In the genomic region with DNA sequence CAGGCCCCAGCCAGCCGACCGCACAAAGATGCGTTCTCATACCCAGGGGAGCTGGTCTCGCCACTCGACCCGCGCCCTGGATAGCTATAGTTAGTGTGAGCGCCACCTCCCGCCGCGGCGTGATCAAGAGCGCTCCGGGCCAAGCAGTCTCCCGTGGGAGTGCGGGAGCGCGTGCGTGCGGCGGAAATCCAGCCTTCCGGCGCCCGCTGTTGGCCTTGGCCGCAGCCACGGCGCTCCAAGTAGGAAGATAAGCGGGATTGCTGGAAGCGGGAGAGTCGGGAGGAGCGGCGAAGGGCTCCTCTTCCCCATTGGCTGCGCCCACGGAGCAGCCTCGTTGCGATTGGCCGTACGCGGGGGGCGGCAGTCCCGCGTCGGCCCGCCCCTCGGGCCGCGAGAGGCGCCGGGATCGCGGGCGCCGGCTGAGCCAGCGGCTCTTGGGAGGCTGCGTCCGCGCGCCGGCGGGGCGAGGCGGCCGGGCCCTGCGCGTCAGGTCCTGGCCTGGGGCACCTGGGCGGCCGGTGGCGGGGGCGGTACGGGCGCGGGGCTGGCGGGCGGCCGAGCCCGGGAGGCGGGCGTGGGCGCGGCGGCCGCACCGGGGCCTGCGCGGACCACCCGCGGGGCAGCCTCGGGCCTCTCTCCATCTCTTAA, we compare ENCODE assay signal across 9 cellular contexts. TPM values are rescaled to one million over a fixed set of nuclear protein-coding genes. Genes with fewer than 3 reads are reported as not detected.
DNase-seq lines count a peak whose midpoint lies in the region; ATAC-seq and TF ChIP-seq lines count a peak whose summit lies in the region.
"Not testable (repeated sequence)": the region's sequence is repeated elsewhere in the genome, so short reads cannot be mapped to it uniquely, and the experiment has no call there.
"Had no signal": no experiment of that assay in that cellular context is flagged by ENCODE, and none has a peak within 500 bp of the region (broad histone marks: within the 10 kb centered on the region; RNA-seq: fewer than 3 reads in every experiment).

No MANE protein-coding gene starts in this region.

- H2AFZ ChIP-seq in osteoblast (ENCODE audit: low read length): not testable (repeated sequence)

- H3K36me3 Mint-ChIP-seq in activated T-helper 2 cell treated with anti-CD3 and anti-CD28 coated beads, Interferon-gamma antibody, Interleukin-2, Interleukin-4, amounts not matched to agents 10 μg/mL and 5 μg/mL and 100 μg/mL, durations not matched to agents 14 hours and 24 hours and 36 hours (ENCODE audit: low read depth); immature natural killer cell: not testable (repeated sequence)

- not testable (repeated sequence) for H4K20me1 ChIP-seq in osteoblast (ENCODE audit: insufficient read depth, low read length)

- H3K27me3 ChIP-seq in osteoblast (ENCODE audit: insufficient read depth, low read length): not testable (repeated sequence)

- H3K4me1 ChIP-seq in osteoblast (ENCODE audit: insufficient read depth, low read length): not testable (repeated sequence)

- intact Hi-C loops in activated T-helper 2 cell treated with anti-CD3 and anti-CD28 coated beads, Interferon-gamma antibody, Interleukin-2, Interleukin-4, amounts not matched to agents 10 μg/mL and 5 μg/mL and 100 μg/mL, durations not matched to agents 14 hours and 24 hours and 36 hours (cut with micrococcal nuclease): not testable (repeated sequence)

- H3K9me3 Mint-ChIP-seq in activated T-helper 2 cell treated with anti-CD3 and anti-CD28 coated beads, Interferon-gamma antibody, Interleukin-2, Interleukin-4, amounts not matched to agents 10 μg/mL and 5 μg/mL and 100 μg/mL, durations not matched to agents 14 hours and 24 hours and 36 hours; immature natural killer cell: not testable (repeated sequence)

- not testable (repeated sequence) for H3K27ac ChIP-seq in osteoblast (ENCODE audit: low read depth, low read length)

- H3K27ac Mint-ChIP-seq in activated T-helper 2 cell treated with anti-CD3 and anti-CD28 coated beads, Interferon-gamma antibody, Interleukin-2, Interleukin-4, amounts not matched to agents 10 μg/mL and 5 μg/mL and 100 μg/mL, durations not matched to agents 14 hours and 24 hours and 36 hours: not testable (repeated sequence)
- peak overlapping the region in 1 of 6 donors; percentile 59 for H3K27ac Mint-ChIP-seq in immature natural killer cell

- TF ChIP-seq CTCF in osteoblast (IDR thresholded peaks at IDR 0.05; ENCODE audit: extremely low read depth, low read depth, low read length): not testable (repeated sequence)

- H3K4me3 ChIP-seq in osteoblast (ENCODE audit: insufficient read depth, low read length): peak overlapping the region; percentile 62

- ATAC-seq in HG02678 (IDR thresholded peaks at IDR 0.05; ENCODE audit: unreplicated experiment): peak; percentile 64

- peak; percentile 37 for DNase-seq in Ammon's horn (ENCODE audit: low spot score)
- DNase-seq in T follicular helper cell (ENCODE audit: low read depth): peak; percentile 18
- peak; percentile 21 for DNase-seq in activated T-helper 2 cell treated with anti-CD3 and anti-CD28 coated beads, Interferon-gamma antibody, Interleukin-2, Interleukin-4, amounts not matched to agents 10 μg/mL and 5 μg/mL and 100 μg/mL, durations not matched to agents 14 hours and 24 hours and 36 hours (ENCODE audit: low spot score)
- peak; percentile 7 to 67 for DNase-seq in dermis microvascular lymphatic vessel endothelial cell (ENCODE audit: low read depth in 2 of 2)
- peak; percentile 41 to 59 (median 52) for DNase-seq in immature natural killer cell
- DNase-seq in osteoblast (ENCODE audit: insufficient read length, low spot score, missing footprints): not testable (repeated sequence)
- peak; percentile 0 for DNase-seq in stimulated activated CD8-positive, alpha-beta memory T cell treated with anti-CD3 and anti-CD28 coated beads, Interleukin-12 subunit alpha, Interleukin-12 subunit beta, amount 100 ng/mL, for 1 hour (ENCODE audit: low read depth)

- H3K4me1 Mint-ChIP-seq in activated T-helper 2 cell treated with anti-CD3 and anti-CD28 coated beads, Interferon-gamma antibody, Interleukin-2, Interleukin-4, amounts not matched to agents 10 μg/mL and 5 μg/mL and 100 μg/mL, durations not matched to agents 14 hours and 24 hours and 36 hours (ENCODE audit: low read depth); immature natural killer cell: not testable (repeated sequence)

- H3K4me3 Mint-ChIP-seq in activated T-helper 2 cell treated with anti-CD3 and anti-CD28 coated beads, Interferon-gamma antibody, Interleukin-2, Interleukin-4, amounts not matched to agents 10 μg/mL and 5 μg/mL and 100 μg/mL, durations not matched to agents 14 hours and 24 hours and 36 hours (ENCODE audit: low read depth): not testable (repeated sequence)
- peak overlapping the region; percentile 64 to 84 (median 80) for H3K4me3 Mint-ChIP-seq in immature natural killer cell

- H3K36me3 ChIP-seq in osteoblast (ENCODE audit: insufficient read depth, low read length): not testable (repeated sequence)

- H3K79me2 ChIP-seq in osteoblast (ENCODE audit: insufficient read depth, low read length): not testable (repeated sequence)

- not testable (repeated sequence) for H3K4me2 ChIP-seq in osteoblast (ENCODE audit: insufficient read depth, low read length)

- not testable (repeated sequence) for H3K9me3 ChIP-seq in osteoblast (ENCODE audit: low read depth, low read length)

- not testable (repeated sequence) for H3K27me3 Mint-ChIP-seq in activated T-helper 2 cell treated with anti-CD3 and anti-CD28 coated beads, Interferon-gamma antibody, Interleukin-2, Interleukin-4, amounts not matched to agents 10 μg/mL and 5 μg/mL and 100 μg/mL, durations not matched to agents 14 hours and 24 hours and 36 hours (ENCODE audit: low read depth); immature natural killer cell (ENCODE audit: low read depth in 3 of 3)

RNA-seq across cellular contexts. Expression of gene GOLGA6L22, which starts 35.9 kb away (rescaled TPM):
- total RNA-seq in activated T-helper 2 cell treated with anti-CD3 and anti-CD28 coated beads, Interferon-gamma antibody, Interleukin-2, Interleukin-4, amounts not matched to agents 10 μg/mL and 5 μg/mL and 100 μg/mL, durations not matched to agents 14 hours and 24 hours and 36 hours: not detected in 2 replicates
- not detected in 2 replicates for total RNA-seq in dermis microvascular lymphatic vessel endothelial cell
- not detected for polyA plus RNA-seq in immature natural killer cell
- not detected in 2 replicates for total RNA-seq in osteoblast
- total RNA-seq: occipital lobe had no signal
